ENCODE assay signal across 1 cellular context in genomic region chr2:190334479-190335224, GRCh38.
A peak's percentile ranks its signal among the peaks of the same experiment; 100 is the strongest.
TF ChIP-seq lines count a peak whose summit lies in the region.

No MANE protein-coding gene starts in this region.

TF ChIP-seq in HepG2, 621 proteins besides CTCF, POLR2A, EP300 and RAD21 (continued from another document and continues in another):
- TF ChIP-seq HNRNPL (IDR thresholded peaks at IDR 0.05; ENCODE audit: low read depth, low read length) (no peak), ZNF766 (CRISPR knock-in tag; IDR thresholded peaks at IDR 0.05; ENCODE audit: borderline replicate concordance) (no peak), ZNF776 (CRISPR knock-in tag; IDR thresholded peaks at IDR 0.05) (no peak), ZNF407 (CRISPR knock-in tag; IDR thresholded peaks at IDR 0.05; ENCODE audit: not compliant biosample characterization) (no peak), ZKSCAN1 (IDR thresholded peaks at IDR 0.05; ENCODE audit: low read length) (no peak), ZNF12 (CRISPR knock-in tag; IDR thresholded peaks at IDR 0.05) (no peak), MED8 (CRISPR knock-in tag; IDR thresholded peaks at IDR 0.05; ENCODE audit: insufficient replicate concordance) (no peak), SCMH1 (CRISPR knock-in tag; IDR thresholded peaks at IDR 0.05; ENCODE audit: borderline replicate concordance) (no peak), ZNF207 (IDR thresholded peaks at IDR 0.05; ENCODE audit: borderline replicate concordance) (no peak), NPAS2 (CRISPR knock-in tag; IDR thresholded peaks at IDR 0.05; ENCODE audit: borderline replicate concordance) (no peak), SIN3A (IDR thresholded peaks at IDR 0.05; ENCODE audit: borderline replicate concordance, low read depth, low read length) (no peak), FOXC1 (CRISPR knock-in tag; IDR thresholded peaks at IDR 0.05; ENCODE audit: borderline replicate concordance) (no peak), NFYB (CRISPR knock-in tag; IDR thresholded peaks at IDR 0.05) (no peak), ZSCAN30 (CRISPR knock-in tag; IDR thresholded peaks at IDR 0.05) (no peak), ZFP36L1 (CRISPR knock-in tag; IDR thresholded peaks at IDR 0.05) (0 out of 2 replicates have a peak, but pooled peaks have one; percentile 75), SNAPC2 (CRISPR knock-in tag; IDR thresholded peaks at IDR 0.05) (0 out of 2 replicates have a peak, but pooled peaks have one; percentile 42), ZNF614 (CRISPR knock-in tag; IDR thresholded peaks at IDR 0.05; ENCODE audit: borderline replicate concordance) (peak; percentile 45; the same call in 1 of the 2 replicates), TCF7L2 (IDR thresholded peaks at IDR 0.05; ENCODE audit: low read depth, low read length) (0 out of 2 replicates have a peak, but pooled peaks have one; percentile 36), RELA (CRISPR knock-in tag; IDR thresholded peaks at IDR 0.05) (no peak), ZNF891 (CRISPR knock-in tag; IDR thresholded peaks at IDR 0.05) (no peak), FOXK1 (CRISPR knock-in tag; IDR thresholded peaks at IDR 0.05; ENCODE audit: borderline replicate concordance, low read depth) (peak; percentile 81), NR0B2 (CRISPR knock-in tag; IDR thresholded peaks at IDR 0.05) (no peak), ZNF251 (CRISPR knock-in tag; IDR thresholded peaks at IDR 0.05) (no peak), SPEN (CRISPR knock-in tag; IDR thresholded peaks at IDR 0.05; ENCODE audit: low read depth) (peak; percentile 48; the same call in 1 of the 2 replicates), ZC3H4 (CRISPR knock-in tag; IDR thresholded peaks at IDR 0.05; ENCODE audit: borderline replicate concordance) (no peak), ZNF607 (CRISPR knock-in tag; IDR thresholded peaks at IDR 0.05; ENCODE audit: borderline replicate concordance) (no peak), KLF11 (CRISPR knock-in tag; IDR thresholded peaks at IDR 0.05) (no peak; the same call in 1 of the 2 replicates), HNRNPH1 (optimal IDR thresholded peaks at IDR 0.05; ENCODE audit: low read depth, low read length) (no peak), RNF2 (conservative IDR thresholded peaks at IDR 0.05; ENCODE audit: low read depth) (no peak), ZNF430 (CRISPR knock-in tag; IDR thresholded peaks at IDR 0.05) (0 out of 2 replicates have a peak, but pooled peaks have one; percentile 20), ZNF317 (CRISPR knock-in tag; IDR thresholded peaks at IDR 0.05) (peak; percentile 21; the same call in 1 of the 2 replicates), KDM6A (CRISPR knock-in tag; IDR thresholded peaks at IDR 0.05; ENCODE audit: low read depth) (peak; percentile 94), ZBTB7B (CRISPR knock-in tag; IDR thresholded peaks at IDR 0.05) (peak; percentile 73), ZNF143 (CRISPR knock-in tag; IDR thresholded peaks at IDR 0.05) (no peak), NR2F1 (CRISPR knock-in tag; IDR thresholded peaks at IDR 0.05) (no peak), HOXA3 (CRISPR knock-in tag; IDR thresholded peaks at IDR 0.05) (peak; percentile 75; the same call in 1 of the 2 replicates), HNF4G (IDR thresholded peaks at IDR 0.05; ENCODE audit: borderline replicate concordance, low read depth, low read length) (peak; percentile 97), HNF4G (CRISPR knock-in tag; IDR thresholded peaks at IDR 0.05; ENCODE audit: borderline replicate concordance, low read depth) (peak; percentile 91; the same call in 1 of the 2 replicates), SMAD9 (CRISPR knock-in tag; IDR thresholded peaks at IDR 0.05) (no peak), EZH2 (conservative IDR thresholded peaks at IDR 0.05; ENCODE audit: low read depth, low read length) (no peak), ZNF446 (CRISPR knock-in tag; IDR thresholded peaks at IDR 0.05) (no peak), ZNF580 (CRISPR knock-in tag; IDR thresholded peaks at IDR 0.05; ENCODE audit: borderline replicate concordance, low read depth) (peak; percentile 73; the same call in 1 of the 2 replicates), IKZF4 (CRISPR knock-in tag; IDR thresholded peaks at IDR 0.05; ENCODE audit: borderline replicate concordance, low read depth, not compliant biosample characterization) (no peak), PAF1 (CRISPR knock-in tag; IDR thresholded peaks at IDR 0.05) (no peak), KLF9 (CRISPR knock-in tag; IDR thresholded peaks at IDR 0.05; ENCODE audit: low read depth) (no peak), ZNF605 (CRISPR knock-in tag; IDR thresholded peaks at IDR 0.05) (no peak), ZNF224 (CRISPR knock-in tag; IDR thresholded peaks at IDR 0.05) (no peak), ZNF160 (CRISPR knock-in tag; IDR thresholded peaks at IDR 0.05) (no peak)
- TF ChIP-seq, protein P1, sequence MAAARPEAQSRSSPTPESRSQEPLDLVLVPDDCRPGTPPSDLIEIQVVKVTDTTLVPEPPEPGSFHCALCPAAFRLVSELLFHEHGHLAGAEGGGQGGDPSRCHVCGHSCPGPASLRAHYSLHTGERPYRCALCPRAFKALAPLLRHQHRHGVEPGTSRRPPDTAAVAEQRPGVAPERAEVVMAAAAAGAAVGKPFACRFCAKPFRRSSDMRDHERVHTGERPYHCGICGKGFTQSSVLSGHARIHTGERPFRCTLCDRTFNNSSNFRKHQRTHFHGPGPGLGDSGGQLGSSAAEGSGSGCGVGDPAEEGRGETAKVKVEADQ (CRISPR knock-in tag; IDR thresholded peaks at IDR 0.05; ENCODE audit: borderline replicate concordance): no peak
- TF ChIP-seq, protein P2, sequence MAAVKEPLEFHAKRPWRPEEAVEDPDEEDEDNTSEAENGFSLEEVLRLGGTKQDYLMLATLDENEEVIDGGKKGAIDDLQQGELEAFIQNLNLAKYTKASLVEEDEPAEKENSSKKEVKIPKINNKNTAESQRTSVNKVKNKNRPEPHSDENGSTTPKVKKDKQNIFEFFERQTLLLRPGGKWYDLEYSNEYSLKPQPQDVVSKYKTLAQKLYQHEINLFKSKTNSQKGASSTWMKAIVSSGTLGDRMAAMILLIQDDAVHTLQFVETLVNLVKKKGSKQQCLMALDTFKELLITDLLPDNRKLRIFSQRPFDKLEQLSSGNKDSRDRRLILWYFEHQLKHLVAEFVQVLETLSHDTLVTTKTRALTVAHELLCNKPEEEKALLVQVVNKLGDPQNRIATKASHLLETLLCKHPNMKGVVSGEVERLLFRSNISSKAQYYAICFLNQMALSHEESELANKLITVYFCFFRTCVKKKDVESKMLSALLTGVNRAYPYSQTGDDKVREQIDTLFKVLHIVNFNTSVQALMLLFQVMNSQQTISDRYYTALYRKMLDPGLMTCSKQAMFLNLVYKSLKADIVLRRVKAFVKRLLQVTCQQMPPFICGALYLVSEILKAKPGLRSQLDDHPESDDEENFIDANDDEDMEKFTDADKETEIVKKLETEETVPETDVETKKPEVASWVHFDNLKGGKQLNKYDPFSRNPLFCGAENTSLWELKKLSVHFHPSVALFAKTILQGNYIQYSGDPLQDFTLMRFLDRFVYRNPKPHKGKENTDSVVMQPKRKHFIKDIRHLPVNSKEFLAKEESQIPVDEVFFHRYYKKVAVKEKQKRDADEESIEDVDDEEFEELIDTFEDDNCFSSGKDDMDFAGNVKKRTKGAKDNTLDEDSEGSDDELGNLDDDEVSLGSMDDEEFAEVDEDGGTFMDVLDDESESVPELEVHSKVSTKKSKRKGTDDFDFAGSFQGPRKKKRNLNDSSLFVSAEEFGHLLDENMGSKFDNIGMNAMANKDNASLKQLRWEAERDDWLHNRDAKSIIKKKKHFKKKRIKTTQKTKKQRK (IDR thresholded peaks at IDR 0.05; ENCODE audit: low read length): no peak
- TF ChIP-seq, protein P3, sequence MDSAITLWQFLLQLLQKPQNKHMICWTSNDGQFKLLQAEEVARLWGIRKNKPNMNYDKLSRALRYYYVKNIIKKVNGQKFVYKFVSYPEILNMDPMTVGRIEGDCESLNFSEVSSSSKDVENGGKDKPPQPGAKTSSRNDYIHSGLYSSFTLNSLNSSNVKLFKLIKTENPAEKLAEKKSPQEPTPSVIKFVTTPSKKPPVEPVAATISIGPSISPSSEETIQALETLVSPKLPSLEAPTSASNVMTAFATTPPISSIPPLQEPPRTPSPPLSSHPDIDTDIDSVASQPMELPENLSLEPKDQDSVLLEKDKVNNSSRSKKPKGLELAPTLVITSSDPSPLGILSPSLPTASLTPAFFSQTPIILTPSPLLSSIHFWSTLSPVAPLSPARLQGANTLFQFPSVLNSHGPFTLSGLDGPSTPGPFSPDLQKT (CRISPR knock-in tag; IDR thresholded peaks at IDR 0.05; ENCODE audit: borderline replicate concordance): no peak
- TF ChIP-seq, protein P4, sequence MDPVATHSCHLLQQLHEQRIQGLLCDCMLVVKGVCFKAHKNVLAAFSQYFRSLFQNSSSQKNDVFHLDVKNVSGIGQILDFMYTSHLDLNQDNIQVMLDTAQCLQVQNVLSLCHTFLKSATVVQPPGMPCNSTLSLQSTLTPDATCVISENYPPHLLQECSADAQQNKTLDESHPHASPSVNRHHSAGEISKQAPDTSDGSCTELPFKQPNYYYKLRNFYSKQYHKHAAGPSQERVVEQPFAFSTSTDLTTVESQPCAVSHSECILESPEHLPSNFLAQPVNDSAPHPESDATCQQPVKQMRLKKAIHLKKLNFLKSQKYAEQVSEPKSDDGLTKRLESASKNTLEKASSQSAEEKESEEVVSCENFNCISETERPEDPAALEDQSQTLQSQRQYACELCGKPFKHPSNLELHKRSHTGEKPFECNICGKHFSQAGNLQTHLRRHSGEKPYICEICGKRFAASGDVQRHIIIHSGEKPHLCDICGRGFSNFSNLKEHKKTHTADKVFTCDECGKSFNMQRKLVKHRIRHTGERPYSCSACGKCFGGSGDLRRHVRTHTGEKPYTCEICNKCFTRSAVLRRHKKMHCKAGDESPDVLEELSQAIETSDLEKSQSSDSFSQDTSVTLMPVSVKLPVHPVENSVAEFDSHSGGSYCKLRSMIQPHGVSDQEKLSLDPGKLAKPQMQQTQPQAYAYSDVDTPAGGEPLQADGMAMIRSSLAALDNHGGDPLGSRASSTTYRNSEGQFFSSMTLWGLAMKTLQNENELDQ (CRISPR knock-in tag; IDR thresholded peaks at IDR 0.05; ENCODE audit: borderline replicate concordance): no peak
- TF ChIP-seq, protein P5, sequence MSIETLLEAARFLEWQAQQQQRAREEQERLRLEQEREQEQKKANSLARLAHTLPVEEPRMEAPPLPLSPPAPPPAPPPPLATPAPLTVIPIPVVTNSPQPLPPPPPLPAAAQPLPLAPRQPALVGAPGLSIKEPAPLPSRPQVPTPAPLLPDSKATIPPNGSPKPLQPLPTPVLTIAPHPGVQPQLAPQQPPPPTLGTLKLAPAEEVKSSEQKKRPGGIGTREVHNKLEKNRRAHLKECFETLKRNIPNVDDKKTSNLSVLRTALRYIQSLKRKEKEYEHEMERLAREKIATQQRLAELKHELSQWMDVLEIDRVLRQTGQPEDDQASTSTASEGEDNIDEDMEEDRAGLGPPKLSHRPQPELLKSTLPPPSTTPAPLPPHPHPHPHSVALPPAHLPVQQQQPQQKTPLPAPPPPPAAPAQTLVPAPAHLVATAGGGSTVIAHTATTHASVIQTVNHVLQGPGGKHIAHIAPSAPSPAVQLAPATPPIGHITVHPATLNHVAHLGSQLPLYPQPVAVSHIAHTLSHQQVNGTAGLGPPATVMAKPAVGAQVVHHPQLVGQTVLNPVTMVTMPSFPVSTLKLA (IDR thresholded peaks at IDR 0.05): no peak
